16 cellular contexts compared by ENCODE assay signal in the genomic region with DNA sequence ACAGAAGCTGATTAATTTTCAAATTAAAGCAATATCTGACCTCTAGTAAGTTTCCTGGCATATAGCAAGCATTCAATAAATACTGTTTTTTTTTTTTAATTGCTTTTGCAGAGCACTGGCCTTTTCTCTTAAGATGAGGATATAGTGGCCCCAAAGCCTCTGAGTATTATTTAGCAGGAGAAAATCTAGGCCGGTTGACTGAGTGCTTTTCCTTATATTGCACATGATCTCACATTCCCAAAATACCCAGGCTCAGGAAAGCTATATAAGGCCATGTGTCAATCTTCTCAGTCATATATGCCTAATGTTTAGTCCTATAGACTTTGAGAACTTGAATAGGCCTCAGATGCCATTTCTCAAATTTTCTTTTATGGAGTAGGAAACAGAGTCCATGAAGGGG.
"Had no signal": no experiment of that assay in that cellular context is flagged by ENCODE, and none has a peak within 500 bp of the region (broad histone marks: within the 10 kb centered on the region; RNA-seq: fewer than 3 reads in every experiment).

No MANE protein-coding gene starts in this region.

- H3K9me3 ChIP-seq: mucosa of descending colon, SJSA1 had no signal

- H3K27me3 ChIP-seq: SJSA1 had no signal

- H3K4me3 ChIP-seq: lung, mucosa of descending colon, SJSA1, skin epidermis had no signal

- ATAC-seq: mucosa of descending colon; natural killer cell treated with Interleukin-12 subunit alpha and Interleukin-12 subunit beta and Interleukin-15 and Interleukin-18, amount 100 ng/mL, for 72 hours had no signal

- H3K27ac ChIP-seq: SJSA1 had no signal

- H3K36me3 ChIP-seq: SJSA1 had no signal

- DNase-seq: activated CD4-positive, alpha-beta T cell treated with anti-CD3 and anti-CD28 coated beads for 1 hour; activated CD4-positive, alpha-beta T cell treated with anti-CD3 and anti-CD28 coated beads, Interleukin-2, amount 50 U/mL, for 48 hours; activated gamma-delta T cell; activated naive CD8-positive, alpha-beta T cell treated with anti-CD3 and anti-CD28 coated beads, Interleukin-2, amount 10 ng/mL, durations not matched to agents 7 days and 5 days; activated T-cell treated with anti-CD3 and anti-CD28 coated beads, Interleukin-2, amount 50 U/mL, for 48 hours; aorta; cortex of kidney; glutamatergic neuron; left cardiac atrium; mucosa of descending colon; stimulated activated naive CD4-positive, alpha-beta T cell; T1000 had no signal
